In genomic region chr9:83583151-83584014, GRCh38 we compare ENCODE assay signal across 8 cellular contexts. TPM values are rescaled to one million over a fixed set of nuclear protein-coding genes. Genes with fewer than 3 reads are reported as not detected.
DNase-seq lines count a peak whose midpoint lies in the region; ATAC-seq and TF ChIP-seq lines count a peak whose summit lies in the region.

No MANE protein-coding gene starts in this region.

- H3K9me3 Mint-ChIP-seq in activated T-helper 2 cell treated with anti-CD3 and anti-CD28 coated beads, Interferon-gamma antibody, Interleukin-2, Interleukin-4, amounts not matched to agents 10 μg/mL and 5 μg/mL and 100 μg/mL, durations not matched to agents 14 hours and 24 hours and 36 hours = no peaks in the 10 kb centered on the region

- H3K4me1 Mint-ChIP-seq in activated T-helper 2 cell treated with anti-CD3 and anti-CD28 coated beads, Interferon-gamma antibody, Interleukin-2, Interleukin-4, amounts not matched to agents 10 μg/mL and 5 μg/mL and 100 μg/mL, durations not matched to agents 14 hours and 24 hours and 36 hours (ENCODE audit: low read depth) = no peaks in the 10 kb centered on the region

- TF ChIP-seq POLR2A in right lobe of liver (IDR thresholded peaks at IDR 0.05) (no peak), transverse colon (IDR thresholded peaks at IDR 0.05) (no peak)

- ATAC-seq in GM18502 (IDR thresholded peaks at IDR 0.05; ENCODE audit: poor library complexity, unreplicated experiment) (peak; percentile 91), HG03521 (IDR thresholded peaks at IDR 0.05; ENCODE audit: unreplicated experiment) (peak; percentile 72), RWPE2 (ENCODE audit: low read depth) (peak; percentile 77), right lobe of liver (peak; percentile 94 to 97 (median 96))

- TF ChIP-seq CTCF in C4-2B (conservative IDR thresholded peaks at IDR 0.05) = peak; percentile 89
- peak; percentile 79 for TF ChIP-seq CTCF in RWPE2 (IDR thresholded peaks at IDR 0.05; ENCODE audit: poor library complexity, severe bottlenecking)
- TF ChIP-seq CTCF in right lobe of liver (IDR thresholded peaks at IDR 0.05) = peak; percentile 73 to 85 (median 84)
- TF ChIP-seq CTCF in transverse colon (IDR thresholded peaks at IDR 0.05) = peak; percentile 51 to 70 (median 62)

- in situ Hi-C loops in transverse colon (cut with MboI; ENCODE audit: low pct_ligation_motif_present in 1 of 4, low pct_unique_long_range_greater_than_20kb in 1 of 4, low sequenced_read_pairs in 3 of 4) = loop anchor here in 1 of 4 donors (25.0 kb wide), 1 partner anchor 371 kb away; no protein-coding TSS in a partner anchor

- H3K9me3 ChIP-seq in RWPE2 (ENCODE audit: severe bottlenecking) (peaks cover 3% of the 10 kb centered on the region), right lobe of liver (no peaks in the 10 kb centered on the region), transverse colon (peaks cover 3 to 4% of the 10 kb centered on the region in 2 donors)

- TF ChIP-seq EP300 in transverse colon (IDR thresholded peaks at IDR 0.05; ENCODE audit: low read depth) = no peak

- no peaks in the 10 kb centered on the region for H3K27me3 ChIP-seq in RWPE2 (ENCODE audit: insufficient read depth, poor library complexity, severe bottlenecking)
- no peaks in the 10 kb centered on the region for H3K27me3 ChIP-seq in right lobe of liver
- no peaks in the 10 kb centered on the region for H3K27me3 ChIP-seq in transverse colon

- WGBS in right lobe of liver (ENCODE audit: insufficient coverage, low coverage, low lambda C conversion rate, missing lambda C conversion rate) = 53% methylated on average over 6 of the region's 6 CpGs
- WGBS in transverse colon (ENCODE audit: low coverage in 1 of 2), 2 donors = 19 to 68% methylated on average over 2 to 6 of the region's 6 CpGs

- H3K36me3 ChIP-seq in RWPE2 (ENCODE audit: low read depth) (no peaks in the 10 kb centered on the region), right lobe of liver (no peaks in the 10 kb centered on the region), transverse colon (no peaks in the 10 kb centered on the region)

- H3K4me3 ChIP-seq in RWPE2 (ENCODE audit: severe bottlenecking) = no peak overlapping the region
- no peak overlapping the region for H3K4me3 ChIP-seq in right lobe of liver
- H3K4me3 ChIP-seq in transverse colon = no peak overlapping the region

- no peak overlapping the region for H3K27ac Mint-ChIP-seq in activated T-helper 2 cell treated with anti-CD3 and anti-CD28 coated beads, Interferon-gamma antibody, Interleukin-2, Interleukin-4, amounts not matched to agents 10 μg/mL and 5 μg/mL and 100 μg/mL, durations not matched to agents 14 hours and 24 hours and 36 hours

- DNase-seq in RWPE2 (ENCODE audit: low spot score) (no peak), dedifferentiated amniotic fluid mesenchymal stem cell (ENCODE audit: extremely low spot score) (peak; percentile 51), right lobe of liver (peak in 2 of 3 donors; percentile 38 to 69), transverse colon (peak; percentile 27)
- no peak for DNase-seq in activated T-helper 2 cell treated with anti-CD3 and anti-CD28 coated beads, Interferon-gamma antibody, Interleukin-2, Interleukin-4, amounts not matched to agents 10 μg/mL and 5 μg/mL and 100 μg/mL, durations not matched to agents 14 hours and 24 hours and 36 hours (ENCODE audit: low spot score)

- H3K36me3 Mint-ChIP-seq in activated T-helper 2 cell treated with anti-CD3 and anti-CD28 coated beads, Interferon-gamma antibody, Interleukin-2, Interleukin-4, amounts not matched to agents 10 μg/mL and 5 μg/mL and 100 μg/mL, durations not matched to agents 14 hours and 24 hours and 36 hours (ENCODE audit: low read depth) = no peaks in the 10 kb centered on the region

- intact Hi-C loops in right lobe of liver (cut with DNase I) = no loop called here
- intact Hi-C loops in transverse colon (cut with DNase I; ENCODE audit: low total_unique reads) = no loop called here
- intact Hi-C loops in activated T-helper 2 cell treated with anti-CD3 and anti-CD28 coated beads, Interferon-gamma antibody, Interleukin-2, Interleukin-4, amounts not matched to agents 10 μg/mL and 5 μg/mL and 100 μg/mL, durations not matched to agents 14 hours and 24 hours and 36 hours (cut with micrococcal nuclease) = no loop called here

- no peak overlapping the region for H3K4me3 Mint-ChIP-seq in activated T-helper 2 cell treated with anti-CD3 and anti-CD28 coated beads, Interferon-gamma antibody, Interleukin-2, Interleukin-4, amounts not matched to agents 10 μg/mL and 5 μg/mL and 100 μg/mL, durations not matched to agents 14 hours and 24 hours and 36 hours (ENCODE audit: low read depth)

- no peaks in the 10 kb centered on the region for H3K4me1 ChIP-seq in RWPE2 (ENCODE audit: insufficient read depth, poor library complexity, severe bottlenecking)
- no peaks in the 10 kb centered on the region for H3K4me1 ChIP-seq in right lobe of liver
- H3K4me1 ChIP-seq in transverse colon = no peaks in the 10 kb centered on the region

- no peaks in the 10 kb centered on the region for H3K27me3 Mint-ChIP-seq in activated T-helper 2 cell treated with anti-CD3 and anti-CD28 coated beads, Interferon-gamma antibody, Interleukin-2, Interleukin-4, amounts not matched to agents 10 μg/mL and 5 μg/mL and 100 μg/mL, durations not matched to agents 14 hours and 24 hours and 36 hours (ENCODE audit: low read depth)

- no peak overlapping the region for H3K27ac ChIP-seq in C4-2B
- no peak overlapping the region for H3K27ac ChIP-seq in RWPE2 (ENCODE audit: poor library complexity, severe bottlenecking)
- H3K27ac ChIP-seq in right lobe of liver = no peak overlapping the region
- no peak overlapping the region for H3K27ac ChIP-seq in transverse colon

RNA-seq across cellular contexts. Expression of gene IDNK, which starts 39.6 kb away (rescaled TPM):
- 10 to 100 TPM; 10.6 to 24.6 (median 17.8) TPM for total RNA-seq in right lobe of liver
- 10 to 100 TPM in 1 of 4 donors, 1 to 10 TPM in 1, not detected in 2; 4.6 to 18.7 TPM for total RNA-seq in transverse colon
- total RNA-seq in activated T-helper 2 cell treated with anti-CD3 and anti-CD28 coated beads, Interferon-gamma antibody, Interleukin-2, Interleukin-4, amounts not matched to agents 10 μg/mL and 5 μg/mL and 100 μg/mL, durations not matched to agents 14 hours and 24 hours and 36 hours = 4.9 and 5.1 TPM in 2 replicates

RNA-seq across cellular contexts. Expression of gene FRMD3, which starts 45.2 kb away (rescaled TPM):
- under 1 TPM; 0.28 to 0.88 (median 0.34) TPM for total RNA-seq in right lobe of liver
- 10 to 100 TPM in 3 of 4 donors, 1 to 10 TPM in 1; 5.8 to 37.0 (median 18.1) TPM for total RNA-seq in transverse colon
- total RNA-seq in activated T-helper 2 cell treated with anti-CD3 and anti-CD28 coated beads, Interferon-gamma antibody, Interleukin-2, Interleukin-4, amounts not matched to agents 10 μg/mL and 5 μg/mL and 100 μg/mL, durations not matched to agents 14 hours and 24 hours and 36 hours = 0.34 and 0.51 TPM in 2 replicates

Comparison
In these comparisons a context has a peak if more than half of its experiments do, and no peak if none do; other contexts are left out.
1. DNase-seq: peak in dedifferentiated amniotic fluid mesenchymal stem cell (single experiment), right lobe of liver (2 of 3) and transverse colon (single experiment); none in RWPE2 (single experiment) and activated T-helper 2 cell treated with anti-CD3 and anti-CD28 coated beads, Interferon-gamma antibody, Interleukin-2, Interleukin-4, amounts not matched to agents 10 μg/mL and 5 μg/mL and 100 μg/mL, durations not matched to agents 14 hours and 24 hours and 36 hours (single experiment).
2. Peak in every context shown above with its lines, with median percentiles within 50 percentile points of each other: CTCF ChIP-seq and ATAC-seq.